1 cellular context compared by ENCODE assay signal in genomic region chr22:46110215-46110614, GRCh38.
A peak's percentile ranks its signal among the peaks of the same experiment; 100 is the strongest.
TF ChIP-seq lines count a peak whose summit lies in the region.

No MANE protein-coding gene starts in this region.

TF ChIP-seq in HEK293, 187 proteins besides CTCF, POLR2A, EP300 and RAD21 (continued from another document):
- TF ChIP-seq ZBTB10 (tag by site-specific recombination; IDR thresholded peaks at IDR 0.05) (0 out of 2 replicates have a peak, but pooled peaks have one; percentile 11), GLIS2 (tag by site-specific recombination; IDR thresholded peaks at IDR 0.05) (peak; percentile 83), ZNF529 (tag by site-specific recombination; IDR thresholded peaks at IDR 0.05; ENCODE audit: insufficient replicate concordance) (no peak)
